ENCODE assay signal across 8 cellular contexts in genomic region chr9:121300283-121301119, GRCh38. TPM values are rescaled to one million over a fixed set of nuclear protein-coding genes. Genes with fewer than 3 reads are reported as not detected.
DNase-seq lines count a peak whose midpoint lies in the region; ATAC-seq and TF ChIP-seq lines count a peak whose summit lies in the region.

No MANE protein-coding gene starts in this region.

- no peak for ATAC-seq in effector memory CD8-positive, alpha-beta T cell (replicated peaks)
- ATAC-seq in natural killer cell (no peak), GM21526 (IDR thresholded peaks at IDR 0.05; ENCODE audit: low FRiP score, unreplicated experiment) (no peak)

- H3K27me3 Mint-ChIP-seq in effector memory CD8-positive, alpha-beta T cell = peaks cover 32 to 33% of the 10 kb centered on the region in 2 donors
- H3K27me3 Mint-ChIP-seq in natural killer cell (ENCODE audit: low read depth in 2 of 2) = no peaks in the 10 kb centered on the region

- no peaks in the 10 kb centered on the region for H3K36me3 ChIP-seq in A673 (ENCODE audit: insufficient read depth, low read length, poor library complexity, severe bottlenecking)

- H3K27ac ChIP-seq in A673 (ENCODE audit: low read depth, low read length, poor library complexity, severe bottlenecking) = no peak overlapping the region

- H3K27ac Mint-ChIP-seq in effector memory CD8-positive, alpha-beta T cell = no peak overlapping the region
- peak overlapping the region in 1 of 2 donors; percentile 37 for H3K27ac Mint-ChIP-seq in natural killer cell

- CTCF ChIA-PET in A673 (lab: Charles Lee) = no interaction called here

- peak overlapping the region; percentile 20 to 65 for H3K4me3 Mint-ChIP-seq in effector memory CD8-positive, alpha-beta T cell
- peak overlapping the region; percentile 89 for H3K4me3 Mint-ChIP-seq in natural killer cell

- H3K4me1 Mint-ChIP-seq in effector memory CD8-positive, alpha-beta T cell (ENCODE audit: low read depth in 2 of 2) = peaks cover 9% of the 10 kb centered on the region in 2 donors
- peaks cover 18 to 33% of the 10 kb centered on the region in 2 donors for H3K4me1 Mint-ChIP-seq in natural killer cell

- H3K4me3 ChIP-seq in A673 (ENCODE audit: low read depth, low read length, poor library complexity, severe bottlenecking) = peak overlapping the region; percentile 53
- H3K4me3 ChIP-seq in Jurkat, Clone E6-1 (ENCODE audit: low read length) = peak overlapping the region; percentile 46

- TF ChIP-seq CTCF in A673 (conservative IDR thresholded peaks at IDR 0.05; ENCODE audit: low read depth, low read length) (no peak), natural killer cell (IDR thresholded peaks at IDR 0.05) (no peak)

- H3K9me3 ChIP-seq in A673 (ENCODE audit: low read depth, low read length, poor library complexity, severe bottlenecking) = no peaks in the 10 kb centered on the region

- no peak for DNase-seq in A673 (ENCODE audit: low spot score)
- no peak for DNase-seq in Jurkat, Clone E6-1 (ENCODE audit: low read depth, low spot score)
- no peak for DNase-seq in effector memory CD8-positive, alpha-beta T cell
- DNase-seq in natural killer cell = no peak
- no peak for DNase-seq in AG20443 (ENCODE audit: low spot score)
- no peak for DNase-seq in HuH-7 (ENCODE audit: low spot score)
- no peak for DNase-seq in SIG-M5 treated with dmso at 0.1 percent for 504 hours (lab: John Stamatoyannopoulos, UW; ENCODE audit: unreplicated experiment)

- POLR2A ChIA-PET in A673 (lab: Charles Lee; ENCODE audit: low non-redundant PET) = no interaction called here

- H3K4me1 ChIP-seq in A673 (ENCODE audit: insufficient read depth, low read length, poor library complexity, severe bottlenecking) = peaks cover 14% of the 10 kb centered on the region

- BruUV-seq in A673 (replicated peaks; lab: Mats Ljungman, UMichigan) = TSS peak; percentile 19

- no peaks in the 10 kb centered on the region for H3K9me3 Mint-ChIP-seq in effector memory CD8-positive, alpha-beta T cell
- no peaks in the 10 kb centered on the region for H3K9me3 Mint-ChIP-seq in natural killer cell

- peaks cover 5% of the 10 kb centered on the region for H3K36me3 Mint-ChIP-seq in effector memory CD8-positive, alpha-beta T cell (ENCODE audit: insufficient read depth)
- peaks cover 9% of the 10 kb centered on the region for H3K36me3 Mint-ChIP-seq in natural killer cell

- intact Hi-C loops in A673 (cut with micrococcal nuclease; ENCODE audit: unreplicated experiment) (no loop called here), natural killer cell (cut with micrococcal nuclease) (no loop called here)

- H3K27me3 ChIP-seq in A673 (replicated peaks; ENCODE audit: insufficient read depth, low read depth, low read length, poor library complexity) = no peaks in the 10 kb centered on the region

RNA-seq across cellular contexts. Expression of gene GSN, which starts 32.5 kb away (rescaled TPM):
- total RNA-seq in A673 (2021) = 28.4 and 43.7 TPM in 2 replicates
- polyA plus RNA-seq in Jurkat, Clone E6-1 (2012; ENCODE audit: insufficient read depth, insufficient read length) = 21.1 TPM
- total RNA-seq in natural killer cell = 100 to 1,000 TPM in 2 of 3 donors, 10 to 100 TPM in 1; 92.9 to 103 (median 103) TPM
